Comparison of ENCODE assay signal across 8 cellular contexts in the genomic region with DNA sequence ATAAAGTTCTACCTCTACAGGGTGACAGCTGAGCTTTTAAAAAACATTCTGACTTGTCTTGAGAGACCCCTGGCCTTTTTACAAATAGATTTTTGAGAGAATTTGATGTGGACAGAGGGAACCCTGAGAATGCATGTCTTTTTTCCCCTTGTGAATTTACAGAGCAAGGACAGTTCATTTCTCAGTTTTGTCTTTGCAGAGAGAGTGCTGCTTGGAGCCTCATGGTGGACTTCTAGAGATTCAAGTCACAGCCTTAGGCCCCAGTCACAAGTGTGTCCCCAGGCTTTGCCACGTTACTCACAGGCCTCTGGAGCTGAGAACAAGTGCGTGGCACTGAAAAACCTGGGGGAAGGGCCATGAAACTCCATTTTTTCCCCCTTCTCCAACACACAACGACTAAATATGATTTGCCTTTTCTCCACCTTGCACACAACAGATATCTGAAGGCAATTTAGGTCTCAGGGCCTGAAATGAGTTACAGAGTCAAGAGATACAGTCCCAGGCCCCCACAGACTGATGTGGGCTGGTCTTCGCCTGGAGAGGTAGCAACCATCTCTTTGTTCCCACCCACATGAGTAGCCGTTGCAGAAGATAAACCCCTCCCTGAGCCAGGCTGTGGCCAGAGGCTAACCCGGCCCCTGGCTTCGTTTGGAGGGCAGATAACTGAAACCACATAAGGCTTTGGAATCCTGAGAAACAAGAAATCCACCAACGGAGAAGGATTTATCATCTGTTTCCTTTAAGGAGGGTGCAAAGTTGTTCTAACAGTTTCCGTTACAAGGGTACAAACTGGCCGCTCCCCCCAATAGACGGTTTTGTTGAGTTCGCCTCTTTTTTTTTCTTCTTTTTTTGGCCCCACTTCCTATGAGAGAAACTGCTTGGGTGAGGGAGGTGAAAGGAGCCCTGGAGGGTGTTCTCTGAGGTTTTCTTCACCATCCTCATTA. TPM values are rescaled to one million over a fixed set of nuclear protein-coding genes. Genes with fewer than 3 reads are reported as not detected.
DNase-seq lines count a peak whose midpoint lies in the region; ATAC-seq, FAIRE-seq and TF ChIP-seq lines count a peak whose summit lies in the region.

No MANE protein-coding gene starts in this region.

- H3K4me1 ChIP-seq in A549 = peaks cover 54% of the 10 kb centered on the region
- H3K4me1 ChIP-seq in esophagus squamous epithelium = peaks cover 28 to 73% (median 38%) of the 10 kb centered on the region in 3 donors
- H3K4me1 ChIP-seq in muscle layer of duodenum (ENCODE audit: control insufficient read depth in 1 of 2, insufficient read depth in 2 of 2, low read length in 2 of 2) = peaks cover 31 to 60% of the 10 kb centered on the region in 2 donors
- H3K4me1 ChIP-seq in urinary bladder (ENCODE audit: insufficient read depth) = no peaks in the 10 kb centered on the region

- DNase-seq in A549 (ENCODE audit: low read depth in 1 of 2, low spot score in 1 of 2) (no peak), GM10266 (ENCODE audit: extremely low spot score) (peak; percentile 74), NCI-H1092 treated with DMSO at 0.1 percent for 48 hours (lab: John Stamatoyannopoulos, UW) (peak; percentile 64), esophagus squamous epithelium (lab: John Stamatoyannopoulos, UW) (no peak), NCI-H187 treated with DMSO at 0.1 percent for 48 hours (lab: John Stamatoyannopoulos, UW) (no peak)
- DNase-seq in activated CD8-positive, alpha-beta memory T cell treated with anti-CD3 and anti-CD28 coated beads for 48 hours (ENCODE audit: low read depth in 2 of 3, low spot score in 2 of 3) = peak in 2 of 3 experiments; percentile 22 to 23

- TF ChIP-seq EP300 in A549 (IDR thresholded peaks at IDR 0.05) = no peak

- TF ChIP-seq RAD21 in A549 (conservative IDR thresholded peaks at IDR 0.05 in 1 of 2, IDR thresholded peaks at IDR 0.05 in 1 of 2) = no peak

- H3K36me3 ChIP-seq in esophagus squamous epithelium (peaks cover 0 to 24% (median 0%) of the 10 kb centered on the region in 3 donors), muscle layer of duodenum (ENCODE audit: control insufficient read depth in 1 of 2, insufficient read depth in 2 of 2, low read length in 2 of 2) (peaks cover 10 to 12% of the 10 kb centered on the region in 2 donors), urinary bladder (ENCODE audit: insufficient read depth) (no peaks in the 10 kb centered on the region)

- intact Hi-C loops in esophagus squamous epithelium (cut with DNase I) = loop anchor here (5.0 to 10.0 kb wide), 2 partner anchors 94 to 282 kb away; no protein-coding TSS in a partner anchor

- WGBS in A549 (ENCODE audit: missing lambda C conversion rate) = 37% methylated on average over 12 of the region's 12 CpGs
- WGBS in esophagus squamous epithelium, 2 donors = 9 to 10% methylated on average over 11 to 12 of the region's 12 CpGs
- WGBS in urinary bladder = 3% methylated on average over 12 of the region's 12 CpGs

- H3K4me3 ChIP-seq in A549 = peak overlapping the region; percentile 68
- peak overlapping the region; percentile 59 to 92 (median 78) for H3K4me3 ChIP-seq in esophagus squamous epithelium
- peak overlapping the region; percentile 83 to 87 for H3K4me3 ChIP-seq in muscle layer of duodenum (ENCODE audit: low read depth in 1 of 2, low read length in 2 of 2)
- peak overlapping the region; percentile 67 for H3K4me3 ChIP-seq in urinary bladder (ENCODE audit: low read depth, low read length)

- peak in 1 of 2 experiments; percentile 6; a peak in 2 of 6 replicates for ATAC-seq in A549

- H3K27ac ChIP-seq in A549 = peak overlapping the region; percentile 84 to 100
- H3K27ac ChIP-seq in esophagus squamous epithelium = peak overlapping the region; percentile 98 to 100 (median 98)
- peak overlapping the region; percentile 99 for H3K27ac ChIP-seq in muscle layer of duodenum (ENCODE audit: low read length)
- H3K27ac ChIP-seq in urinary bladder (ENCODE audit: low read depth) = peak overlapping the region; percentile 98

- TF ChIP-seq POLR2A in A549 (IDR thresholded peaks at IDR 0.05; ENCODE audit: low read length) (no peak), esophagus squamous epithelium (IDR thresholded peaks at IDR 0.05) (peak in 2 of 4 donors; percentile 41 to 65)

- no peaks in the 10 kb centered on the region for H3K9me3 ChIP-seq in A549
- no peaks in the 10 kb centered on the region for H3K9me3 ChIP-seq in esophagus squamous epithelium
- no peaks in the 10 kb centered on the region for H3K9me3 ChIP-seq in muscle layer of duodenum (ENCODE audit: control insufficient read depth in 1 of 2, low read length in 2 of 2)

- TF ChIP-seq CTCF in A549 (IDR thresholded peaks at IDR 0.05) = no peak
- no peak for TF ChIP-seq CTCF in GM10266 (IDR thresholded peaks at IDR 0.05; ENCODE audit: control insufficient read depth, insufficient read depth, low read depth, missing control alignments)
- TF ChIP-seq CTCF in esophagus squamous epithelium (IDR thresholded peaks at IDR 0.05) = no peak

- CTCF ChIA-PET in A549 (lab: Yijun Ruan, JAX) = interaction anchor here (0.7 to 6.2 kb wide), 5 partner anchors 23 to 185 kb away, joined by 3 to 215 read pairs (median 18); no protein-coding TSS in a partner anchor

- H3K4me2 ChIP-seq in A549 = peak overlapping the region; percentile 94

- POLR2A ChIA-PET in A549 (lab: Yijun Ruan, JAX) = interaction anchor here (1.5 to 3.8 kb wide), 3 partner anchors 89 to 94 kb away, joined by 6 to 28 read pairs (median 15); no protein-coding TSS in a partner anchor

- H3K27me3 ChIP-seq in esophagus squamous epithelium (no peaks in the 10 kb centered on the region), muscle layer of duodenum (ENCODE audit: low read depth, low read length) (no peaks in the 10 kb centered on the region)

- FAIRE-seq in A549 (lab: Jason Lieb, UNC) = no peak

TF ChIP-seq in A549, 52 proteins besides CTCF, POLR2A, EP300 and RAD21 (continues in another document):
- TF ChIP-seq HOXA7 (CRISPR knock-in tag; IDR thresholded peaks at IDR 0.05) (no peak), CHD2 (IDR thresholded peaks at IDR 0.05; ENCODE audit: low read length, partially characterized antibody) (no peak), GATA3 (IDR thresholded peaks at IDR 0.05; ENCODE audit: borderline replicate concordance) (no peak), CEBPB (IDR thresholded peaks at IDR 0.05) (no peak), EHF (CRISPR knock-in tag; IDR thresholded peaks at IDR 0.05) (no peak), ZSCAN20 (CRISPR knock-in tag; IDR thresholded peaks at IDR 0.05) (no peak), TFCP2L1 (CRISPR knock-in tag; IDR thresholded peaks at IDR 0.05) (no peak), HOXB13 (CRISPR knock-in tag; IDR thresholded peaks at IDR 0.05; ENCODE audit: low read depth) (no peak), PHF8 (IDR thresholded peaks at IDR 0.05; ENCODE audit: borderline replicate concordance, low read depth) (no peak), KDM1A (IDR thresholded peaks at IDR 0.05; ENCODE audit: low read depth) (no peak), RNF2 (IDR thresholded peaks at IDR 0.05; ENCODE audit: borderline replicate concordance, low read depth) (no peak), POLR2AphosphoS2 (conservative IDR thresholded peaks at IDR 0.05; ENCODE audit: low read length) (no peak), MAZ (IDR thresholded peaks at IDR 0.05; ENCODE audit: borderline replicate concordance, low read depth, low read length) (no peak), EHMT2 (IDR thresholded peaks at IDR 0.05; ENCODE audit: low read depth) (no peak)
- TF ChIP-seq, protein P1, sequence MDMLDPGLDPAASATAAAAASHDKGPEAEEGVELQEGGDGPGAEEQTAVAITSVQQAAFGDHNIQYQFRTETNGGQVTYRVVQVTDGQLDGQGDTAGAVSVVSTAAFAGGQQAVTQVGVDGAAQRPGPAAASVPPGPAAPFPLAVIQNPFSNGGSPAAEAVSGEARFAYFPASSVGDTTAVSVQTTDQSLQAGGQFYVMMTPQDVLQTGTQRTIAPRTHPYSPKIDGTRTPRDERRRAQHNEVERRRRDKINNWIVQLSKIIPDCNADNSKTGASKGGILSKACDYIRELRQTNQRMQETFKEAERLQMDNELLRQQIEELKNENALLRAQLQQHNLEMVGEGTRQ (IDR thresholded peaks at IDR 0.05) = no peak
- TF ChIP-seq, protein P2, sequence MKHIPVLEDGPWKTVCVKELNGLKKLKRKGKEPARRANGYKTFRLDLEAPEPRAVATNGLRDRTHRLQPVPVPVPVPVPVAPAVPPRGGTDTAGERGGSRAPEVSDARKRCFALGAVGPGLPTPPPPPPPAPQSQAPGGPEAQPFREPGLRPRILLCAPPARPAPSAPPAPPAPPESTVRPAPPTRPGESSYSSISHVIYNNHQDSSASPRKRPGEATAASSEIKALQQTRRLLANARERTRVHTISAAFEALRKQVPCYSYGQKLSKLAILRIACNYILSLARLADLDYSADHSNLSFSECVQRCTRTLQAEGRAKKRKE (CRISPR knock-in tag; IDR thresholded peaks at IDR 0.05; ENCODE audit: low read depth) = no peak
- TF ChIP-seq, protein P3, sequence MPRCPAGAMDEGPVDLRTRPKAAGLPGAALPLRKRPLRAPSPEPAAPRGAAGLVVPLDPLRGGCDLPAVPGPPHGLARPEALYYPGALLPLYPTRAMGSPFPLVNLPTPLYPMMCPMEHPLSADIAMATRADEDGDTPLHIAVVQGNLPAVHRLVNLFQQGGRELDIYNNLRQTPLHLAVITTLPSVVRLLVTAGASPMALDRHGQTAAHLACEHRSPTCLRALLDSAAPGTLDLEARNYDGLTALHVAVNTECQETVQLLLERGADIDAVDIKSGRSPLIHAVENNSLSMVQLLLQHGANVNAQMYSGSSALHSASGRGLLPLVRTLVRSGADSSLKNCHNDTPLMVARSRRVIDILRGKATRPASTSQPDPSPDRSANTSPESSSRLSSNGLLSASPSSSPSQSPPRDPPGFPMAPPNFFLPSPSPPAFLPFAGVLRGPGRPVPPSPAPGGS (IDR thresholded peaks at IDR 0.05) = no peak

RNA-seq across cellular contexts. Expression of a gene that starts 1.0 kb away (rescaled TPM):
- 16.2 and 21.7 TPM in 2 replicates for polyA plus RNA-seq in A549 (2011; rRNA removed)
- polyA plus RNA-seq in A549 (2012; cell fraction: cytosol; rRNA removed) = 4.3 and 7.3 TPM in 2 replicates
- 6.0 and 7.6 TPM in 2 replicates for polyA plus RNA-seq in A549 (2012; cell fraction: nucleus; rRNA removed)
- polyA plus RNA-seq in A549 (2017; fragmentation: RNase III; extraction: RNeasy Plus Mini Kit Qiagen cat#74134 plus additional on column Dnase treatment) = 6.1 to 7.0 TPM (median 6.6 TPM) in 3 replicates
- polyA minus RNA-seq in A549 (2011; rRNA and poly(A)+ RNA removed) = 23.4 and 30.7 TPM in 2 replicates
- total RNA-seq in esophagus squamous epithelium = 10 to 100 TPM in 3 of 4 donors, 1 to 10 TPM in 1; 9.9 to 20.9 (median 13.1) TPM
- 13.4 TPM for total RNA-seq in urinary bladder
- polyA plus RNA-seq in urinary bladder = 17.4 TPM

RNA-seq across cellular contexts. Expression of a gene that starts 39.8 kb away (rescaled TPM):
- polyA plus RNA-seq in A549 (2011; rRNA removed) (20.0 and 27.0 TPM in 2 replicates), A549 (2017; fragmentation: RNase III; extraction: RNeasy Plus Mini Kit Qiagen cat#74134 plus additional on column Dnase treatment) (15.0 to 16.2 TPM (median 15.7 TPM) in 3 replicates), urinary bladder (18.8 TPM)
- 37.2 and 48.1 TPM in 2 replicates for polyA plus RNA-seq in A549 (2012; cell fraction: cytosol; rRNA removed)
- 44.4 and 45.8 TPM in 2 replicates for polyA plus RNA-seq in A549 (2012; cell fraction: nucleus; rRNA removed)
- 39.5 and 46.1 TPM in 2 replicates for polyA minus RNA-seq in A549 (2011; rRNA and poly(A)+ RNA removed)
- total RNA-seq in esophagus squamous epithelium (10 to 100 TPM; 24.5 to 34.4 (median 29.4) TPM), urinary bladder (9.2 TPM)

Comparison
In these comparisons a context has a peak if more than half of its experiments do, and no peak if none do; other contexts are left out.
1. DNase-seq: peak in GM10266 (single experiment), NCI-H1092 treated with DMSO at 0.1 percent for 48 hours (single experiment) and activated CD8-positive, alpha-beta memory T cell treated with anti-CD3 and anti-CD28 coated beads for 48 hours (2 of 3); none in A549 (0 of 2), esophagus squamous epithelium (single experiment) and NCI-H187 treated with DMSO at 0.1 percent for 48 hours (single experiment).
2. Peak in every context shown above with its lines, with median percentiles within 50 percentile points of each other: H3K27ac ChIP-seq and H3K4me3 ChIP-seq.